ENCODE assay signal across 9 cellular contexts in the genomic region with DNA sequence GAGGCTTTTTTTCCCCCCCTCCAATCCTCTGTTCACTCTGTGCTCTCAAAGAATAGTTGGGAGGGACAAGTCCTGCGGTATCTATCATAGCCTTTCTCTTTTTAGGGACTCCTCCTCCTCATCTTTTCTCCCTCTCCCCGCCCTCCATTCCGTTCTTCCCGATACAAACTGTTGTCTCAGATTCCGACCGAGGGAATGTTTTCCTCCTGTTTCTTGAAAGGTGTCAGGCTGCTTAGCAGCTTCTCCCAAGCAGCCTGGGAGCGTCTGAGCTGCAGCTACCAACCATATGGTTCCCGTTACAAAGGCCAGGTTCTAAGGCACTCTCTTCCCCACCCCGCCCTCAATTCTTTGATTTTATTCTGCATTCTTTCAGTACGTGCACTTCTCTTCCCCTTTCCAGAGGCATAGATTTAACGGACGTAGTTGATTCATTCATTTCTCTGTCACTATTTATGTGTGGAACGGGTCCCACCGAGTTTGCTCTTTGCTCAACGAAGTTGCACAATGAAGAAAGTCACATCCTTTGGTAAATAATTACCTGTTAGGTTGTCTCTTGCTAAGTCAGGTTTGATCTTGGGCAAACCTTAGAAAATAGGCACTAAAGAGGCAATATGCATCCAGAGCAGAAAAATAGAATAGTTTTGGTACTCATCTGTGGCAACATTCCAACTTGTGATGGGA. TPM values are rescaled to one million over a fixed set of nuclear protein-coding genes. Genes with fewer than 3 reads are reported as not detected.
DNase-seq lines count a peak whose midpoint lies in the region; ATAC-seq, FAIRE-seq and TF ChIP-seq lines count a peak whose summit lies in the region.
"Had no signal": no experiment of that assay in that cellular context is flagged by ENCODE, and none has a peak within 500 bp of the region (broad histone marks: within the 10 kb centered on the region; RNA-seq: fewer than 3 reads in every experiment).

No MANE protein-coding gene starts in this region.

- ATAC-seq in Right ventricle myocardium superior (ENCODE audit: poor library complexity), result peak; percentile 0
- no peak for ATAC-seq in HG02759 (IDR thresholded peaks at IDR 0.05; ENCODE audit: unreplicated experiment)

- TF ChIP-seq EP300 in SK-N-SH (IDR thresholded peaks at IDR 0.05; ENCODE audit: borderline replicate concordance in 1 of 2, low read depth in 1 of 2, low read length in 1 of 2), result no peak

- DNase-seq in SK-N-SH, result peak; percentile 14
- DNase-seq in Right ventricle myocardium superior, result no peak
- DNase-seq in renal cortical epithelial cell (ENCODE audit: low read depth), result peak; percentile 65
- DNase-seq in stimulated activated CD4-positive, alpha-beta T cell treated with anti-CD3 and anti-CD28 coated beads, Interleukin-4, amount 100 ng/mL, for 4 hours, result no peak
- no peak for DNase-seq in effector memory CD4-positive, alpha-beta T cell
- no peak for DNase-seq in frontal cortex (ENCODE audit: low spot score in 2 of 2)

- H3K4me1 ChIP-seq in SK-N-SH (ENCODE audit: control insufficient read depth in 1 of 2, insufficient read depth in 2 of 2, low read depth in 1 of 2, low read length in 1 of 2), result peaks cover 4 to 12% of the 10 kb centered on the region in 2 experiments; a peak in 2 of 4 replicates
- no peaks in the 10 kb centered on the region for H3K4me1 ChIP-seq in effector memory CD4-positive, alpha-beta T cell (ENCODE audit: control insufficient read depth, insufficient read depth, low read length, poor library complexity, severe bottlenecking)

- CTCF ChIA-PET in SK-N-SH (lab: Yijun Ruan, JAX), result interaction anchor here (0.7 to 2.6 kb wide), 4 partner anchors 9 to 1585 kb away, joined by 3 to 10 read pairs (median 3); no protein-coding TSS in a partner anchor

- H3K36me3 ChIP-seq in SK-N-SH (replicated peaks in 1 of 2; ENCODE audit: control insufficient read depth in 1 of 2, insufficient read depth in 2 of 2, low read length in 1 of 2), result no peaks in the 10 kb centered on the region
- no peaks in the 10 kb centered on the region for H3K36me3 ChIP-seq in effector memory CD4-positive, alpha-beta T cell (ENCODE audit: control insufficient read depth, insufficient read depth, low read length)

- no peak for TF ChIP-seq RAD21 in SK-N-SH (IDR thresholded peaks at IDR 0.05; ENCODE audit: low read length)

- intact Hi-C loops in Right ventricle myocardium superior (cut with DNase I), result no loop called here

- H3K79me2 ChIP-seq in SK-N-SH (ENCODE audit: insufficient read depth), result peaks cover 72% of the 10 kb centered on the region

- H3K9me2 ChIP-seq in SK-N-SH, result no peaks in the 10 kb centered on the region

- no peak for TF ChIP-seq CTCF in SK-N-SH (IDR thresholded peaks at IDR 0.05)

- no peak for FAIRE-seq in frontal cortex (lab: Jason Lieb, UNC)

- peaks cover 19% of the 10 kb centered on the region for H4K20me1 ChIP-seq in SK-N-SH (ENCODE audit: insufficient read depth)

- no peaks in the 10 kb centered on the region for H3K9me3 ChIP-seq in SK-N-SH
- H3K9me3 ChIP-seq in effector memory CD4-positive, alpha-beta T cell (ENCODE audit: control insufficient read depth, low read length), result no peaks in the 10 kb centered on the region

- peak overlapping the region; percentile 2; the same call in 1 of the 2 replicates for H3K4me3 ChIP-seq in GM08714 (ENCODE audit: low read length)
- peak overlapping the region; percentile 91 to 97 for H3K4me3 ChIP-seq in SK-N-SH (ENCODE audit: low read depth in 2 of 2, low read length in 1 of 2)
- no peak overlapping the region for H3K4me3 ChIP-seq in effector memory CD4-positive, alpha-beta T cell (ENCODE audit: insufficient read depth, low read depth, low read length, poor library complexity, severe bottlenecking)

- H3K27me3 ChIP-seq in SK-N-SH (ENCODE audit: insufficient read depth), result no peaks in the 10 kb centered on the region
- H3K27me3 ChIP-seq in effector memory CD4-positive, alpha-beta T cell (replicated peaks; ENCODE audit: control insufficient read depth, insufficient read depth, low read length, poor library complexity, severe bottlenecking), result peaks cover 8% of the 10 kb centered on the region

- peak overlapping the region; percentile 78 for H3K4me2 ChIP-seq in SK-N-SH

- peak overlapping the region; percentile 91 for H3K9ac ChIP-seq in SK-N-SH

- H2AFZ ChIP-seq in SK-N-SH (ENCODE audit: low read depth), result peak overlapping the region; percentile 60

- POLR2A ChIA-PET in SK-N-SH (lab: Yijun Ruan, JAX), result interaction anchor here (0.5 to 1.1 kb wide), 4 partner anchors 488 to 1961 kb away, joined by 3 read pairs; no protein-coding TSS in a partner anchor

- under 1% methylated on average over 15 of the region's 15 CpGs for WGBS in SK-N-SH (ENCODE audit: low lambda C conversion rate)

- peak overlapping the region; percentile 92 to 97 for H3K27ac ChIP-seq in SK-N-SH (ENCODE audit: low read depth in 2 of 2, low read length in 1 of 2)
- no peak overlapping the region for H3K27ac ChIP-seq in effector memory CD4-positive, alpha-beta T cell (ENCODE audit: insufficient read depth, low read length, poor library complexity, severe bottlenecking)

- peaks cover 38% of the 10 kb centered on the region for H3F3A ChIP-seq in SK-N-SH (replicated peaks; ENCODE audit: insufficient read depth)

TF ChIP-seq in SK-N-SH, 30 proteins besides CTCF, POLR2A, EP300 and RAD21:
- TF ChIP-seq, protein P1, sequence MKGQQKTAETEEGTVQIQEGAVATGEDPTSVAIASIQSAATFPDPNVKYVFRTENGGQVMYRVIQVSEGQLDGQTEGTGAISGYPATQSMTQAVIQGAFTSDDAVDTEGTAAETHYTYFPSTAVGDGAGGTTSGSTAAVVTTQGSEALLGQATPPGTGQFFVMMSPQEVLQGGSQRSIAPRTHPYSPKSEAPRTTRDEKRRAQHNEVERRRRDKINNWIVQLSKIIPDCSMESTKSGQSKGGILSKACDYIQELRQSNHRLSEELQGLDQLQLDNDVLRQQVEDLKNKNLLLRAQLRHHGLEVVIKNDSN (IDR thresholded peaks at IDR 0.05; ENCODE audit: borderline replicate concordance, low read depth), result no peak
- TF ChIP-seq TCF12 (IDR thresholded peaks at IDR 0.05) (peak; percentile 45; the same call in 1 of the 2 replicates), TAF1 (IDR thresholded peaks at IDR 0.05; ENCODE audit: borderline replicate concordance, low read depth, low read length) (peak; percentile 23; the same call in 1 of the 2 replicates)

RNA-seq across cellular contexts. Expression of a gene that starts 2.8 kb away (rescaled TPM):
- 40.3 and 52.4 TPM in 2 replicates for polyA plus RNA-seq in SK-N-SH (2012; rRNA removed)
- polyA plus RNA-seq in SK-N-SH (2012; cell fraction: cytosol; rRNA removed), result 42.5 and 50.3 TPM in 2 replicates
- 29.1 and 92.1 TPM in 2 replicates for polyA plus RNA-seq in SK-N-SH (2012; cell fraction: nucleus; rRNA removed)
- total RNA-seq in Right ventricle myocardium superior (37.9 TPM), renal cortical epithelial cell (41.2 and 117 TPM in 2 replicates), frontal cortex (120 TPM)
- total RNA-seq: T-helper 2 cell treated with Interferon-gamma antibody and Interleukin-4, amounts not matched to agents 100 ng/mL and 5 ng/mL, for 36 hours had no signal

Comparison
In these comparisons a context has a peak if more than half of its experiments do, and no peak if none do; other contexts are left out.
1. DNase-seq: peak in SK-N-SH (single experiment) and renal cortical epithelial cell (single experiment); none in Right ventricle myocardium superior (single experiment), stimulated activated CD4-positive, alpha-beta T cell treated with anti-CD3 and anti-CD28 coated beads, Interleukin-4, amount 100 ng/mL, for 4 hours (0 of 2), effector memory CD4-positive, alpha-beta T cell (0 of 3) and frontal cortex (0 of 2).